In the genomic region with DNA sequence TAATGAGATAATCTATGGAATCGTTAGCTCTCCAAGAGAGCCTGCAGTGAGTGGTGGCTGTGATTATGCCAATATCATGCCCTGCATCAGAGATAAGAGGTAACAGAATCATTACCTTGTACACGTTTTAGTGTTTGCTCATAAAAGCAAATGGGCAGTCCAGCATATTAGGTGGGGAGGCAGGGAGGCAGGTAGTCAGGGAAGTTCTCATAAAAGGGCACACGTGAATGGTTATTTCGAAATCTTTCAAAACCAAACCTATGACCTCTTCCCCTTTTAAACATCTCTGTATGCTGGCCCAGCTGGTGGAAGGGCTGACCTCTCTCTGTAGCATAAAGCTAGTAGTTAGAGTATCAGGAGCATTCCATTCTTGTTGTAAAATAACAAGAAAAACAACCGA, we compare ENCODE assay signal across 19 cellular contexts. TPM values are rescaled to one million over a fixed set of nuclear protein-coding genes. Genes with fewer than 3 reads are reported as not detected.
DNase-seq lines count a peak whose midpoint lies in the region; ATAC-seq, FAIRE-seq and TF ChIP-seq lines count a peak whose summit lies in the region.
"Had no signal": no experiment of that assay in that cellular context is flagged by ENCODE, and none has a peak within 500 bp of the region (broad histone marks: within the 10 kb centered on the region; RNA-seq: fewer than 3 reads in every experiment).

No MANE protein-coding gene starts in this region.

- peak overlapping the region; percentile 15; the same call in 1 of the 2 replicates for H3K4me2 ChIP-seq in IMR-90 (ENCODE audit: low read depth, low read length)
- H3K4me2 ChIP-seq in hepatocyte = no peak overlapping the region

- H3K79me2 ChIP-seq in hepatocyte = no peaks in the 10 kb centered on the region

- TF ChIP-seq POLR2A in IMR-90 (IDR thresholded peaks at IDR 0.05; ENCODE audit: low read depth, low read length) (no peak), NB4 (IDR thresholded peaks at IDR 0.05; ENCODE audit: extremely low read depth, insufficient read length) (no peak), GM12891 (IDR thresholded peaks at IDR 0.05; ENCODE audit: low read depth, low read length) (no peak)

- no peaks in the 10 kb centered on the region for H3K36me3 ChIP-seq in IMR-90 (ENCODE audit: control insufficient read depth, insufficient read depth, low read length)
- no peaks in the 10 kb centered on the region for H3K36me3 ChIP-seq in hepatocyte (replicated peaks; ENCODE audit: insufficient read depth, low read depth)
- H3K36me3 ChIP-seq in pancreas = no peaks in the 10 kb centered on the region

- no peak overlapping the region for H2AK9ac ChIP-seq in IMR-90 (replicated peaks; ENCODE audit: low read depth, low read length, poor library complexity)

- peak overlapping the region; percentile 43 for H2BK5ac ChIP-seq in IMR-90 (ENCODE audit: low read depth, low read length, poor library complexity, severe bottlenecking)

- H3K4me3 ChIP-seq in IMR-90 (ENCODE audit: insufficient read depth, low read depth, low read length) (no peak overlapping the region), NB4 (ENCODE audit: low read depth, low read length) (no peak overlapping the region), hepatocyte (no peak overlapping the region), pancreas (no peak overlapping the region)

- in situ Hi-C loops in IMR-90 (cut with MboI; ENCODE audit: low sequenced_read_pairs) = no loop called here

- H3K9me2 ChIP-seq in hepatocyte (replicated peaks; ENCODE audit: insufficient read depth) = no peaks in the 10 kb centered on the region

- H3K23ac ChIP-seq in IMR-90 (ENCODE audit: low read depth, low read length) = peak overlapping the region; percentile 10; the same call in 1 of the 2 replicates

- H4K5ac ChIP-seq in IMR-90 (ENCODE audit: low read depth, low read length) = peak overlapping the region; percentile 85

- H2AK5ac ChIP-seq in IMR-90 (ENCODE audit: low read depth, low read length) = peak overlapping the region; percentile 56; the same call in 1 of the 2 replicates

- H3K9me1 ChIP-seq in IMR-90 (ENCODE audit: insufficient read depth, low read length) = peaks cover 9% of the 10 kb centered on the region

- H4K20me1 ChIP-seq in IMR-90 (ENCODE audit: insufficient read depth, low read length) = no peaks in the 10 kb centered on the region
- no peaks in the 10 kb centered on the region for H4K20me1 ChIP-seq in hepatocyte (ENCODE audit: insufficient read depth, poor library complexity, severe bottlenecking)

- peak overlapping the region; percentile 75 for H2BK120ac ChIP-seq in IMR-90 (ENCODE audit: low read depth, low read length)

- H3K27ac ChIP-seq in IMR-90 (ENCODE audit: insufficient read depth, low read length) (peak overlapping the region; percentile 42; the same call in 1 of the 2 replicates), hepatocyte (peak overlapping the region; percentile 57), pancreas (no peak overlapping the region)
- H3K27ac ChIP-seq: C4-2B had no signal

- TF ChIP-seq RAD21 in IMR-90 (IDR thresholded peaks at IDR 0.05; ENCODE audit: low read length) = no peak

- peak overlapping the region; percentile 46 for H3K14ac ChIP-seq in IMR-90 (replicated peaks; ENCODE audit: low read depth, low read length)

- peak overlapping the region; percentile 66 for H3K4ac ChIP-seq in IMR-90 (ENCODE audit: low read depth, low read length)

- peak overlapping the region; percentile 77; the same call in 2 of the 3 replicates for H2BK15ac ChIP-seq in IMR-90 (ENCODE audit: low read depth, low read length)

- ATAC-seq in IMR-90 (ENCODE audit: low read depth) = peak; percentile 9; the same call in 1 of the 2 replicates
- ATAC-seq in pancreas = peak in 3 of 4 donors; percentile 26 to 45 (median 41)

- no peak for TF ChIP-seq CTCF in IMR-90 (conservative IDR thresholded peaks at IDR 0.05; ENCODE audit: low read depth, low read length)
- no peak for TF ChIP-seq CTCF in NB4 (IDR thresholded peaks at IDR 0.05; ENCODE audit: low read depth, low read length)
- TF ChIP-seq CTCF in hepatocyte (IDR thresholded peaks at IDR 0.05; ENCODE audit: poor library complexity) = no peak
- TF ChIP-seq CTCF in pancreas (IDR thresholded peaks at IDR 0.05) = no peak

- POLR2A ChIA-PET in IMR-90 (lab: Charles Lee; ENCODE audit: unreplicated experiment) = no interaction called here

- H3K56ac ChIP-seq in IMR-90 (ENCODE audit: extremely low read depth, insufficient read depth, low read length) = no peak overlapping the region

- peaks cover 20% of the 10 kb centered on the region for H3K4me1 ChIP-seq in IMR-90 (ENCODE audit: control insufficient read depth, insufficient read depth, low read length)
- H3K4me1 ChIP-seq in hepatocyte (ENCODE audit: insufficient read depth) = peaks cover 4% of the 10 kb centered on the region
- H3K4me1 ChIP-seq in pancreas = no peaks in the 10 kb centered on the region

- H3K79me1 ChIP-seq in IMR-90 (ENCODE audit: low read depth in 1 of 2, low read length in 2 of 2) = peaks cover 0 to 12% of the 10 kb centered on the region in 2 experiments; a peak in 2 of 4 replicates

- FAIRE-seq in pancreas (lab: Jason Lieb, UNC) (no peak), GM12891 (lab: Jason Lieb, UNC) (no peak)
- FAIRE-seq: D721Med, GM12892, GM18507, H54 had no signal

- H2AFZ ChIP-seq in IMR-90 (replicated peaks; ENCODE audit: low read length, poor library complexity) (no peak overlapping the region), hepatocyte (no peak overlapping the region)

- no peaks in the 10 kb centered on the region for H3K9me3 ChIP-seq in IMR-90 (ENCODE audit: control insufficient read depth, insufficient read depth, low read length)
- H3K9me3 ChIP-seq in hepatocyte (ENCODE audit: low read depth) = no peaks in the 10 kb centered on the region
- H3K9me3 ChIP-seq in pancreas = no peaks in the 10 kb centered on the region

- intact Hi-C loops in IMR-90 (cut with micrococcal nuclease) (loop anchor here (2.0 kb wide), 1 partner anchor 51 kb away; the partner anchor contains the start of gene VAT1L), pancreas (cut with DNase I) (no loop called here)

- DNase-seq in IMR-90 = no peak
- DNase-seq in NB4 (ENCODE audit: low read depth) = peak; percentile 21
- peak; percentile 13 for DNase-seq in hepatocyte (ENCODE audit: low spot score)
- no peak for DNase-seq in pancreas
- no peak for DNase-seq in GM12891 (ENCODE audit: insufficient read length, low spot score)
- DNase-seq in activated gamma-delta T cell treated with Interleukin-2 at 50 U/mL for 16 hours = no peak
- no peak for DNase-seq in HuH-7 (ENCODE audit: low spot score)
- DNase-seq: ACHN, AML-193, NCI-H1105, NCI-H1694, NCI-H2081 treated with DMSO at 0.1 percent for 48 hours, SHP77 had no signal

- no peaks in the 10 kb centered on the region for H3K27me3 ChIP-seq in IMR-90 (ENCODE audit: control insufficient read depth, insufficient read depth, low read length)
- no peaks in the 10 kb centered on the region for H3K27me3 ChIP-seq in hepatocyte
- no peaks in the 10 kb centered on the region for H3K27me3 ChIP-seq in pancreas

- WGBS in IMR-90 (ENCODE audit: extremely low coverage in 2 of 2, insufficient read length in 1 of 2), 2 experiments = no CpG with 5 or more reads among the region's 5 CpGs
- 69% methylated on average over 5 of the region's 5 CpGs for WGBS in hepatocyte (ENCODE audit: low lambda C conversion rate, missing lambda C conversion rate)
- WGBS in pancreas, 2 donors = 35% methylated on average over 5 of the region's 5 CpGs

- CTCF ChIA-PET in IMR-90 (lab: Yijun Ruan, JAX) = interaction anchor here (1.0 kb wide), 1 partner anchor 130 kb away, joined by 3 read pairs; no protein-coding TSS in a partner anchor

- peak overlapping the region; percentile 72 for H2BK20ac ChIP-seq in IMR-90 (ENCODE audit: low read depth, low read length)

- dilution Hi-C loops in IMR-90 (cut with HindIII; ENCODE audit: low sequenced_read_pairs, unreplicated experiment) = no loop called here

- no TSS peak for BruUV-seq in IMR-90 (replicated peaks; lab: Mats Ljungman, UMichigan)

- H4K91ac ChIP-seq in IMR-90 (ENCODE audit: insufficient read depth, low read depth, low read length) = peak overlapping the region; percentile 54; the same call in 1 of the 2 replicates

- no peak overlapping the region for H3K9ac ChIP-seq in IMR-90 (ENCODE audit: low read depth, low read length)

- peak overlapping the region in 1 of 2 experiments; percentile 36; a peak in 1 of 4 replicates for H4K8ac ChIP-seq in IMR-90 (ENCODE audit: low read depth in 2 of 2, low read length in 2 of 2)

- peak overlapping the region; percentile 69 for H3K18ac ChIP-seq in IMR-90 (ENCODE audit: low read depth, low read length)

TF ChIP-seq in IMR-90, 13 proteins besides CTCF, POLR2A, EP300 and RAD21 (continues in another document):
- TF ChIP-seq CEBPB (IDR thresholded peaks at IDR 0.05; ENCODE audit: low read depth, low read length) (no peak), BHLHE40 (IDR thresholded peaks at IDR 0.05; ENCODE audit: low read depth, low read length) (no peak), FOS (IDR thresholded peaks at IDR 0.05; ENCODE audit: low read depth, low read length) (no peak), RCOR1 (IDR thresholded peaks at IDR 0.05; ENCODE audit: insufficient replicate concordance, low read length) (no peak), SMC3 (IDR thresholded peaks at IDR 0.05; ENCODE audit: low read depth, low read length) (no peak), NFE2L2 (IDR thresholded peaks at IDR 0.05; ENCODE audit: low read depth, low read length) (no peak), MXI1 (IDR thresholded peaks at IDR 0.05; ENCODE audit: borderline replicate concordance, low read depth, low read length) (no peak)

TF ChIP-seq in GM12891, 5 proteins besides CTCF, POLR2A, EP300 and RAD21:
- TF ChIP-seq PAX5 (IDR thresholded peaks at IDR 0.05; ENCODE audit: insufficient read depth, low read length, severe bottlenecking) = no peak
- no peak for TF ChIP-seq POLR2AphosphoS5 (IDR thresholded peaks at IDR 0.05; ENCODE audit: low read depth, low read length)
- TF ChIP-seq TAF1 (IDR thresholded peaks at IDR 0.05; ENCODE audit: low read depth, low read length) = no peak
- TF ChIP-seq POU2F2 (IDR thresholded peaks at IDR 0.05; ENCODE audit: low read depth, low read length) = no peak
- TF ChIP-seq SPI1 (IDR thresholded peaks at IDR 0.05; ENCODE audit: low read depth, low read length) = no peak

RNA-seq across cellular contexts. Expression of gene VAT1L, which starts 51.7 kb away (rescaled TPM):
- total RNA-seq in IMR-90 (2012; rRNA removed) = 18.1 and 18.5 TPM in 2 replicates
- 14.1 and 15.4 TPM in 2 replicates for polyA plus RNA-seq in IMR-90 (2012; rRNA removed)
- 7.3 TPM in 2 replicates for polyA plus RNA-seq in IMR-90 (2012; cell fraction: cytosol; rRNA removed)
- 2.4 and 9.5 TPM in 2 replicates for polyA plus RNA-seq in IMR-90 (2012; cell fraction: nucleus; rRNA removed; ENCODE audit: low replicate concordance)
- 3.1 and 5.2 TPM in 2 replicates for total RNA-seq in hepatocyte
- 5.9 and 7.2 TPM in 2 replicates for polyA plus RNA-seq in hepatocyte
- 1 to 10 TPM in 3 of 6 donors, under 1 TPM in 3; 0.32 to 2.3 (median 1.0) TPM for total RNA-seq in pancreas
- 10 to 100 TPM in 1 of 2 donors, 1 to 10 TPM in 1; 1.3 to 10.7 TPM for polyA plus RNA-seq in pancreas
- polyA plus RNA-seq in GM12891 (2012; ENCODE audit: low read depth, missing spikeins) = 0.05 TPM
- total RNA-seq: NCI-H460 had no signal

Comparison
In these comparisons a context has a peak if more than half of its experiments do, and no peak if none do; other contexts are left out.
1. DNase-seq: peak in NB4 (single experiment) and hepatocyte (single experiment); none in IMR-90 (single experiment), pancreas (0 of 6), GM12891 (single experiment), activated gamma-delta T cell treated with Interleukin-2 at 50 U/mL for 16 hours (single experiment) and HuH-7 (single experiment).
2. H3K27ac ChIP-seq: peak in IMR-90 (single experiment) and hepatocyte (single experiment); none in pancreas (0 of 4).